ENCODE assay signal across 34 cellular contexts in genomic region chr3:138033202-138033691, GRCh38. TPM values are rescaled to one million over a fixed set of nuclear protein-coding genes. Genes with fewer than 3 reads are reported as not detected.
"Had no signal": no experiment of that assay in that cellular context is flagged by ENCODE, and none has a peak within 500 bp of the region (broad histone marks: within the 10 kb centered on the region; RNA-seq: fewer than 3 reads in every experiment).

No MANE protein-coding gene starts in this region.

- H3K36me3 ChIP-seq: brain microvascular endothelial cell, ovary, prostate gland, transverse colon had no signal

- H3K27ac Mint-ChIP-seq: activated CD4-positive, alpha-beta memory T cell treated with anti-CD3 and anti-CD28 coated beads for 36 hours; activated CD4-positive, alpha-beta T cell treated with anti-CD3 and anti-CD28 coated beads, Interleukin-2, amount 10 ng/mL, durations not matched to agents 24 days and 14 days; activated naive CD4-positive, alpha-beta T cell treated with anti-CD3 and anti-CD28 coated beads, Interleukin-2, amount 10 ng/mL, durations not matched to agents 7 days and 5 days; activated naive CD8-positive, alpha-beta T cell treated with anti-CD3 and anti-CD28 coated beads, Interleukin-2, amount 10 ng/mL, durations not matched to agents 7 days and 5 days; activated T-cell treated with anti-CD3 and anti-CD28 coated beads, Interleukin-2, amount 50 U/mL, for 24 hours; endodermal cell; immature natural killer cell; mesothelial cell of epicardium; naive thymus-derived CD4-positive, alpha-beta T cell had no signal

- H3K9me3 Mint-ChIP-seq: activated CD4-positive, alpha-beta memory T cell treated with anti-CD3 and anti-CD28 coated beads for 36 hours; activated CD4-positive, alpha-beta T cell treated with anti-CD3 and anti-CD28 coated beads, Interleukin-2, amount 10 ng/mL, durations not matched to agents 24 days and 14 days; activated naive CD4-positive, alpha-beta T cell treated with anti-CD3 and anti-CD28 coated beads, Interleukin-2, amount 10 ng/mL, durations not matched to agents 7 days and 5 days; activated naive CD8-positive, alpha-beta T cell treated with anti-CD3 and anti-CD28 coated beads, Interleukin-2, amount 10 ng/mL, durations not matched to agents 7 days and 5 days; activated T-cell treated with anti-CD3 and anti-CD28 coated beads, Interleukin-2, amount 50 U/mL, for 24 hours; endodermal cell; mesothelial cell of epicardium had no signal

- H3K27me3 ChIP-seq: brain microvascular endothelial cell, heart left ventricle, ovary, testis, transverse colon had no signal

- H3K27ac ChIP-seq: brain microvascular endothelial cell, heart left ventricle, ovary, prostate gland, skin epidermis, testis, transverse colon had no signal

- H3K4me3 ChIP-seq: heart left ventricle, ovary, prostate gland, skin epidermis, testis, transverse colon had no signal

- H3K36me3 Mint-ChIP-seq: activated CD4-positive, alpha-beta memory T cell treated with anti-CD3 and anti-CD28 coated beads for 36 hours; activated naive CD4-positive, alpha-beta T cell treated with anti-CD3 and anti-CD28 coated beads, Interleukin-2, amount 10 ng/mL, durations not matched to agents 7 days and 5 days; activated naive CD8-positive, alpha-beta T cell treated with anti-CD3 and anti-CD28 coated beads, Interleukin-2, amount 10 ng/mL, durations not matched to agents 7 days and 5 days; immature natural killer cell; mesothelial cell of epicardium; naive thymus-derived CD4-positive, alpha-beta T cell had no signal

- H3K4me1 ChIP-seq: heart left ventricle, prostate gland, testis, transverse colon had no signal

- H3K4me1 Mint-ChIP-seq: activated CD4-positive, alpha-beta T cell treated with anti-CD3 and anti-CD28 coated beads, Interleukin-2, amount 10 ng/mL, durations not matched to agents 24 days and 14 days; activated naive CD4-positive, alpha-beta T cell treated with anti-CD3 and anti-CD28 coated beads, Interleukin-2, amount 10 ng/mL, durations not matched to agents 7 days and 5 days; activated naive CD8-positive, alpha-beta T cell treated with anti-CD3 and anti-CD28 coated beads, Interleukin-2, amount 10 ng/mL, durations not matched to agents 7 days and 5 days; immature natural killer cell; mesothelial cell of epicardium had no signal

- H3K4me3 Mint-ChIP-seq: activated CD4-positive, alpha-beta memory T cell treated with anti-CD3 and anti-CD28 coated beads for 36 hours; activated CD4-positive, alpha-beta T cell treated with anti-CD3 and anti-CD28 coated beads, Interleukin-2, amount 10 ng/mL, durations not matched to agents 24 days and 14 days; activated naive CD4-positive, alpha-beta T cell treated with anti-CD3 and anti-CD28 coated beads, Interleukin-2, amount 10 ng/mL, durations not matched to agents 7 days and 5 days; activated naive CD8-positive, alpha-beta T cell treated with anti-CD3 and anti-CD28 coated beads, Interleukin-2, amount 10 ng/mL, durations not matched to agents 7 days and 5 days; activated T-cell treated with anti-CD3 and anti-CD28 coated beads, Interleukin-2, amount 50 U/mL, for 24 hours; endodermal cell; immature natural killer cell; mesothelial cell of epicardium; naive thymus-derived CD4-positive, alpha-beta T cell had no signal

- FAIRE-seq: astrocyte, kidney had no signal

- DNase-seq: activated CD4-positive, alpha-beta memory T cell treated with anti-CD3 and anti-CD28 coated beads for 36 hours; activated CD4-positive, alpha-beta T cell treated with anti-CD3 and anti-CD28 coated beads, Interleukin-2, amount 10 ng/mL, durations not matched to agents 24 days and 14 days; activated CD4-positive, CD25-positive, alpha-beta regulatory T cell treated with anti-CD3 and anti-CD28 coated beads, Interleukin-2, amount 50 U/mL, for 72 hours; activated CD8-positive, alpha-beta memory T cell treated with anti-CD3 and anti-CD28 coated beads, Interleukin-2, amount 50 U/mL, for 48 hours; activated gamma-delta T cell; activated naive CD4-positive, alpha-beta T cell treated with anti-CD3 and anti-CD28 coated beads, Interleukin-2, amount 10 ng/mL, durations not matched to agents 7 days and 5 days; activated naive CD8-positive, alpha-beta T cell treated with anti-CD3 and anti-CD28 coated beads, Interleukin-2, amount 10 ng/mL, durations not matched to agents 7 days and 5 days; activated T-cell treated with anti-CD3 and anti-CD28 coated beads, Interleukin-2, amount 50 U/mL, for 24 hours; brain microvascular endothelial cell; caudate nucleus; endodermal cell; foreskin fibroblast; heart left ventricle; hypothalamus; immature natural killer cell; kidney; left colon; naive thymus-derived CD4-positive, alpha-beta T cell; ovary; retina; stimulated activated CD4-positive, alpha-beta T cell treated with anti-CD3 and anti-CD28 coated beads, Interleukin-12 subunit alpha, Interleukin-12 subunit beta, amount 100 ng/mL, for 4 hours; stimulated activated CD4-positive, alpha-beta T cell treated with anti-CD3 and anti-CD28 coated beads, Interleukin-4, amount 100 ng/mL, for 1 hour; stimulated activated naive CD8-positive, alpha-beta T cell treated with anti-CD3 and anti-CD28 coated beads, Interleukin-15, Interleukin-2, amounts not matched to agents 100 U/mL and 50 U/mL, for 24 hours; testis; transverse colon had no signal

- H3K9me3 ChIP-seq: heart left ventricle, ovary, prostate gland, testis, transverse colon had no signal

- ATAC-seq: esophagus mucosa; heart left ventricle; left colon; naive thymus-derived CD4-positive, alpha-beta T cell; sciatic nerve; stimulated activated naive CD8-positive, alpha-beta T cell treated with anti-CD3 and anti-CD28 coated beads, Interleukin-15, Interleukin-2, amounts not matched to agents 100 U/mL and 50 U/mL, for 24 hours had no signal

RNA-seq across cellular contexts. Expression of gene CLDN18, which starts 23.3 kb away (rescaled TPM):
- total RNA-seq: activated CD4-positive, alpha-beta memory T cell treated with anti-CD3 and anti-CD28 coated beads for 36 hours; activated CD4-positive, alpha-beta T cell treated with anti-CD3 and anti-CD28 coated beads, Interleukin-2, amount 10 ng/mL, durations not matched to agents 24 days and 14 days; activated naive CD8-positive, alpha-beta T cell treated with anti-CD3 and anti-CD28 coated beads, Interleukin-2, amount 10 ng/mL, durations not matched to agents 7 days and 5 days; astrocyte; chondrocyte; esophagus mucosa; heart left ventricle; kidney; left colon; mesothelial cell of epicardium; naive thymus-derived CD4-positive, alpha-beta T cell; transverse colon; urinary bladder had no signal
- polyA plus RNA-seq: immature natural killer cell; naive thymus-derived CD4-positive, alpha-beta T cell; neural cell; urinary bladder had no signal
